In genomic region chr15:58284293-58284692, GRCh38 we compare ENCODE assay signal across 18 cellular contexts.
DNase-seq lines count a peak whose midpoint lies in the region; ATAC-seq and TF ChIP-seq lines count a peak whose summit lies in the region.
"Had no signal": no experiment of that assay in that cellular context is flagged by ENCODE, and none has a peak within 500 bp of the region (broad histone marks: within the 10 kb centered on the region; RNA-seq: fewer than 3 reads in every experiment).

No MANE protein-coding gene starts in this region.

- peak; percentile 42 for DNase-seq in LoVo (ENCODE audit: low spot score)
- DNase-seq in lung (ENCODE audit: low spot score) = no peak
- no peak for DNase-seq in stimulated activated effector memory CD8-positive, alpha-beta T cell treated with anti-CD3 and anti-CD28 coated beads, Interleukin-12 subunit alpha, Interleukin-12 subunit beta, amount 100 ng/mL, for 72 hours (ENCODE audit: low spot score in 2 of 2)
- DNase-seq in stimulated activated CD4-positive, alpha-beta T cell treated with anti-CD3 and anti-CD28 coated beads, Interleukin-4, amount 100 ng/mL, for 24 hours = no peak
- no peak for DNase-seq in effector CD4-positive, alpha-beta T cell
- DNase-seq: DMS 273 treated with DMSO at 0.1 percent for 48 hours, DND-41, HFFc6, IMR-90, NCI-H1048, NCI-H1436 treated with DMSO at 0.1 percent for 48 hours, NCI-H2029, NCI-H526 had no signal

- H3K36me3 Mint-ChIP-seq in stimulated activated effector memory CD8-positive, alpha-beta T cell treated with anti-CD3 and anti-CD28 coated beads, Interleukin-12 subunit alpha, Interleukin-12 subunit beta, amount 100 ng/mL, for 72 hours = no peaks in the 10 kb centered on the region

- TF ChIP-seq CTCF in lung (IDR thresholded peaks at IDR 0.05; ENCODE audit: control extremely low read depth, extremely low read depth) = no peak

- no peak overlapping the region for H3K4me3 Mint-ChIP-seq in stimulated activated effector memory CD8-positive, alpha-beta T cell treated with anti-CD3 and anti-CD28 coated beads, Interleukin-12 subunit alpha, Interleukin-12 subunit beta, amount 100 ng/mL, for 72 hours
- H3K4me3 Mint-ChIP-seq: B cell, HFFc6 had no signal

- H3K4me3 ChIP-seq in lung = no peak overlapping the region

- H3K9me3 Mint-ChIP-seq in stimulated activated effector memory CD8-positive, alpha-beta T cell treated with anti-CD3 and anti-CD28 coated beads, Interleukin-12 subunit alpha, Interleukin-12 subunit beta, amount 100 ng/mL, for 72 hours = no peaks in the 10 kb centered on the region
- H3K9me3 Mint-ChIP-seq: HFFc6 had no signal

- H3K36me3 ChIP-seq in lung (ENCODE audit: control insufficient read depth in 2 of 2, insufficient read depth in 2 of 2, low read length in 2 of 2) = no peaks in the 10 kb centered on the region

- no peaks in the 10 kb centered on the region for H3K4me1 ChIP-seq in lung (ENCODE audit: control insufficient read depth in 2 of 2, insufficient read depth in 2 of 2, low read length in 2 of 2)

- WGBS in lung, 2 donors = 84 to 86% methylated on average over 5 of the region's 5 CpGs

- no peaks in the 10 kb centered on the region for H3K9me3 ChIP-seq in lung (ENCODE audit: control insufficient read depth in 2 of 2, insufficient read depth in 1 of 2, low read length in 1 of 2)

- no peaks in the 10 kb centered on the region for H3K27me3 ChIP-seq in lung (ENCODE audit: control insufficient read depth, insufficient read depth)

- no peak overlapping the region for H3K27ac ChIP-seq in lung (ENCODE audit: low read depth in 1 of 2, low read length in 1 of 2)
- H3K27ac ChIP-seq: HL-60 had no signal

- H3K4me1 Mint-ChIP-seq in stimulated activated effector memory CD8-positive, alpha-beta T cell treated with anti-CD3 and anti-CD28 coated beads, Interleukin-12 subunit alpha, Interleukin-12 subunit beta, amount 100 ng/mL, for 72 hours = no peaks in the 10 kb centered on the region
- H3K4me1 Mint-ChIP-seq: B cell had no signal

- ATAC-seq in esophagus mucosa (peak; percentile 84), lung (ENCODE audit: insufficient read depth, low FRiP score) (peak; percentile 34), HG03354 (IDR thresholded peaks at IDR 0.05; ENCODE audit: poor library complexity, severe bottlenecking, unreplicated experiment) (no peak), HG03139 (IDR thresholded peaks at IDR 0.05; ENCODE audit: unreplicated experiment) (no peak)
- no peak for ATAC-seq in stimulated activated effector memory CD8-positive, alpha-beta T cell treated with anti-CD3 and anti-CD28 coated beads, Interleukin-12 subunit alpha, Interleukin-12 subunit beta, amount 100 ng/mL, for 72 hours

- H3K27ac Mint-ChIP-seq in stimulated activated effector memory CD8-positive, alpha-beta T cell treated with anti-CD3 and anti-CD28 coated beads, Interleukin-12 subunit alpha, Interleukin-12 subunit beta, amount 100 ng/mL, for 72 hours = peak overlapping the region; percentile 46
- H3K27ac Mint-ChIP-seq: B cell, HFFc6 had no signal

Comparison
In these comparisons a context has a peak if more than half of its experiments do, and no peak if none do; other contexts are left out.
1. ATAC-seq: peak in esophagus mucosa (single experiment) and lung (single experiment); none in stimulated activated effector memory CD8-positive, alpha-beta T cell treated with anti-CD3 and anti-CD28 coated beads, Interleukin-12 subunit alpha, Interleukin-12 subunit beta, amount 100 ng/mL, for 72 hours (single experiment), HG03354 (single experiment) and HG03139 (single experiment).